In the genomic region with DNA sequence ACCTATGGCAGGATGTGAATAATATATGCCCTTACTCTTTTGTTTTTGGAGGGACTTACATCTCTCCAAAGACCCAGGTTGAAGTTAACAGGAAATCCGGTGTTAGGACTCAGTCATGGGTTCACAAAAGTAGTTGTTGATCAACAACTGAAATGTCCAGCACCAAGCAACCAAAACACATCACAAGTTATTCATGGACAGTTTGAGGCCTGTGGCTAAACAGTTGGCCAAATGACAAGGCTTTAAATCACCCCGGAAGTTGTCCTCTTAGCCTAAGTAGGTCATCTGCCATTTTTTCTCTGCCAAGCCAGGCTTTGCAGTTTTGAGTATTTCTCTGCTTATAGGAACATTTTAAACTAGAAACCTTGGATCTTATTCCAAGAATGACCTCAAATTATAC, we compare ENCODE assay signal across 14 cellular contexts.
DNase-seq lines count a peak whose midpoint lies in the region; ATAC-seq and TF ChIP-seq lines count a peak whose summit lies in the region.
"Had no signal": no experiment of that assay in that cellular context is flagged by ENCODE, and none has a peak within 500 bp of the region (broad histone marks: within the 10 kb centered on the region; RNA-seq: fewer than 3 reads in every experiment).

No MANE protein-coding gene starts in this region.

- no peaks in the 10 kb centered on the region for H3K9me2 ChIP-seq in SK-N-SH

- no peak overlapping the region for H3K4me3 Mint-ChIP-seq in activated T-cell treated with anti-CD3 and anti-CD28 coated beads, Interleukin-2, amount 50 U/mL, for 24 hours
- H3K4me3 Mint-ChIP-seq in T-helper 17 cell, result no peak overlapping the region
- H3K4me3 Mint-ChIP-seq in stimulated activated memory B cell treated with anti-CD40 and anti-IgM and Interleukin-4, amounts not matched to agents 10 μg/mL and 1 μg/mL and 100 μg/mL, for 72 hours, result no peak overlapping the region

- H3K79me2 ChIP-seq in SK-N-SH (ENCODE audit: insufficient read depth), result no peaks in the 10 kb centered on the region

- no peaks in the 10 kb centered on the region for H3K27me3 Mint-ChIP-seq in activated T-cell treated with anti-CD3 and anti-CD28 coated beads, Interleukin-2, amount 50 U/mL, for 24 hours
- H3K27me3 Mint-ChIP-seq in T-helper 17 cell, result no peaks in the 10 kb centered on the region
- no peaks in the 10 kb centered on the region for H3K27me3 Mint-ChIP-seq in stimulated activated memory B cell treated with anti-CD40 and anti-IgM and Interleukin-4, amounts not matched to agents 10 μg/mL and 1 μg/mL and 100 μg/mL, for 72 hours

- H4K20me1 ChIP-seq in SK-N-SH (ENCODE audit: insufficient read depth), result no peaks in the 10 kb centered on the region

- no peak for TF ChIP-seq RAD21 in SK-N-SH (IDR thresholded peaks at IDR 0.05; ENCODE audit: low read length)

- H3K27ac ChIP-seq in SK-N-SH (ENCODE audit: low read depth in 2 of 2, low read length in 1 of 2), result no peak overlapping the region
- H3K27ac ChIP-seq: KMS-11, tibial artery had no signal

- no peaks in the 10 kb centered on the region for H3F3A ChIP-seq in SK-N-SH (replicated peaks; ENCODE audit: insufficient read depth)

- H3K4me1 Mint-ChIP-seq in activated T-cell treated with anti-CD3 and anti-CD28 coated beads, Interleukin-2, amount 50 U/mL, for 24 hours (ENCODE audit: low read depth), result peaks cover 37% of the 10 kb centered on the region
- H3K4me1 Mint-ChIP-seq in T-helper 17 cell, result peaks cover 32% of the 10 kb centered on the region
- H3K4me1 Mint-ChIP-seq in stimulated activated memory B cell treated with anti-CD40 and anti-IgM and Interleukin-4, amounts not matched to agents 10 μg/mL and 1 μg/mL and 100 μg/mL, for 72 hours, result peaks cover 46% of the 10 kb centered on the region

- H3K27ac Mint-ChIP-seq in activated T-cell treated with anti-CD3 and anti-CD28 coated beads, Interleukin-2, amount 50 U/mL, for 24 hours, result peak overlapping the region; percentile 83
- H3K27ac Mint-ChIP-seq in T-helper 17 cell, result peak overlapping the region; percentile 87
- peak overlapping the region; percentile 87 for H3K27ac Mint-ChIP-seq in stimulated activated memory B cell treated with anti-CD40 and anti-IgM and Interleukin-4, amounts not matched to agents 10 μg/mL and 1 μg/mL and 100 μg/mL, for 72 hours

- POLR2A ChIA-PET in SK-N-SH (lab: Yijun Ruan, JAX), result no interaction called here

- H3K36me3 Mint-ChIP-seq in activated T-cell treated with anti-CD3 and anti-CD28 coated beads, Interleukin-2, amount 50 U/mL, for 24 hours (ENCODE audit: low read depth), result peaks cover 53% of the 10 kb centered on the region
- no peaks in the 10 kb centered on the region for H3K36me3 Mint-ChIP-seq in T-helper 17 cell (ENCODE audit: low read depth)
- peaks cover 2% of the 10 kb centered on the region for H3K36me3 Mint-ChIP-seq in stimulated activated memory B cell treated with anti-CD40 and anti-IgM and Interleukin-4, amounts not matched to agents 10 μg/mL and 1 μg/mL and 100 μg/mL, for 72 hours

- ATAC-seq in T-helper 17 cell, result peak; percentile 13
- ATAC-seq in stimulated activated memory B cell treated with anti-CD40 and anti-IgM and Interleukin-4, amounts not matched to agents 10 μg/mL and 1 μg/mL and 100 μg/mL, for 72 hours, result no peak
- ATAC-seq in HG02870 (IDR thresholded peaks at IDR 0.05; ENCODE audit: unreplicated experiment), result no peak
- ATAC-seq: sciatic nerve had no signal

- no peak overlapping the region for H3K9ac ChIP-seq in SK-N-SH
- H3K9ac ChIP-seq: KMS-11 had no signal

- H3K4me2 ChIP-seq in SK-N-SH, result no peak overlapping the region
- H3K4me2 ChIP-seq: KMS-11 had no signal

- H2AFZ ChIP-seq in SK-N-SH (ENCODE audit: low read depth), result no peak overlapping the region

- no peak for TF ChIP-seq CTCF in SK-N-SH (IDR thresholded peaks at IDR 0.05)

- H3K4me1 ChIP-seq in SK-N-SH (ENCODE audit: control insufficient read depth in 1 of 2, insufficient read depth in 2 of 2, low read depth in 1 of 2, low read length in 1 of 2), result no peaks in the 10 kb centered on the region; a peak in 1 of 4 replicates
- H3K4me1 ChIP-seq: tibial artery had no signal

- H3K36me3 ChIP-seq in SK-N-SH (replicated peaks in 1 of 2; ENCODE audit: control insufficient read depth in 1 of 2, insufficient read depth in 2 of 2, low read length in 1 of 2), result peaks cover 0 to 10% of the 10 kb centered on the region in 2 experiments

- TF ChIP-seq EP300 in SK-N-SH (IDR thresholded peaks at IDR 0.05; ENCODE audit: borderline replicate concordance in 1 of 2, low read depth in 1 of 2, low read length in 1 of 2), result no peak

- CTCF ChIA-PET in SK-N-SH (lab: Yijun Ruan, JAX), result interaction anchor here (1.1 to 1.6 kb wide), 3 partner anchors 13 to 112 kb away, joined by 4 to 6 read pairs (median 4); no protein-coding TSS in a partner anchor

- no peak overlapping the region for H3K4me3 ChIP-seq in SK-N-SH (ENCODE audit: low read depth in 2 of 2, low read length in 1 of 2)
- H3K4me3 ChIP-seq: tibial artery had no signal

- 69% methylated on average over 2 of the region's 2 CpGs for WGBS in SK-N-SH (ENCODE audit: low lambda C conversion rate)

- no peaks in the 10 kb centered on the region for H3K9me3 ChIP-seq in T-helper 17 cell (ENCODE audit: control insufficient read depth, low read length, poor library complexity, severe bottlenecking)
- H3K9me3 ChIP-seq in SK-N-SH, result no peaks in the 10 kb centered on the region
- H3K9me3 ChIP-seq: tibial artery had no signal

- H3K27me3 ChIP-seq in SK-N-SH (ENCODE audit: insufficient read depth), result no peaks in the 10 kb centered on the region
- H3K27me3 ChIP-seq: tibial artery had no signal

- no peaks in the 10 kb centered on the region for H3K9me3 Mint-ChIP-seq in activated T-cell treated with anti-CD3 and anti-CD28 coated beads, Interleukin-2, amount 50 U/mL, for 24 hours
- H3K9me3 Mint-ChIP-seq in stimulated activated memory B cell treated with anti-CD40 and anti-IgM and Interleukin-4, amounts not matched to agents 10 μg/mL and 1 μg/mL and 100 μg/mL, for 72 hours, result no peaks in the 10 kb centered on the region

- no peak for DNase-seq in activated T-cell treated with anti-CD3 and anti-CD28 coated beads, Interleukin-2, amount 50 U/mL, for 24 hours
- no peak for DNase-seq in activated T-cell treated with anti-CD3 and anti-CD28 coated beads, Interleukin-2, amount 50 U/mL, for 1 hour
- DNase-seq in T-helper 17 cell (no peak), fibroblast of gingiva (ENCODE audit: low read depth) (peak; percentile 31), NCI-H2029 (lab: John Stamatoyannopoulos, UW) (no peak), SK-N-SH (no peak)
- DNase-seq: caudate nucleus, EL, NCI-H2081, tibial artery had no signal

TF ChIP-seq in SK-N-SH, 30 proteins besides CTCF, POLR2A, EP300 and RAD21:
- no peak for TF ChIP-seq GABPA (IDR thresholded peaks at IDR 0.05; ENCODE audit: low read depth)
- TF ChIP-seq SIN3A (IDR thresholded peaks at IDR 0.05; ENCODE audit: borderline replicate concordance, low read depth, low read length), result no peak
- TF ChIP-seq TAF1 (IDR thresholded peaks at IDR 0.05; ENCODE audit: borderline replicate concordance, low read depth, low read length), result no peak
- no peak for TF ChIP-seq GATA2 (CRISPR knock-in tag; IDR thresholded peaks at IDR 0.05)
- TF ChIP-seq, protein P1, sequence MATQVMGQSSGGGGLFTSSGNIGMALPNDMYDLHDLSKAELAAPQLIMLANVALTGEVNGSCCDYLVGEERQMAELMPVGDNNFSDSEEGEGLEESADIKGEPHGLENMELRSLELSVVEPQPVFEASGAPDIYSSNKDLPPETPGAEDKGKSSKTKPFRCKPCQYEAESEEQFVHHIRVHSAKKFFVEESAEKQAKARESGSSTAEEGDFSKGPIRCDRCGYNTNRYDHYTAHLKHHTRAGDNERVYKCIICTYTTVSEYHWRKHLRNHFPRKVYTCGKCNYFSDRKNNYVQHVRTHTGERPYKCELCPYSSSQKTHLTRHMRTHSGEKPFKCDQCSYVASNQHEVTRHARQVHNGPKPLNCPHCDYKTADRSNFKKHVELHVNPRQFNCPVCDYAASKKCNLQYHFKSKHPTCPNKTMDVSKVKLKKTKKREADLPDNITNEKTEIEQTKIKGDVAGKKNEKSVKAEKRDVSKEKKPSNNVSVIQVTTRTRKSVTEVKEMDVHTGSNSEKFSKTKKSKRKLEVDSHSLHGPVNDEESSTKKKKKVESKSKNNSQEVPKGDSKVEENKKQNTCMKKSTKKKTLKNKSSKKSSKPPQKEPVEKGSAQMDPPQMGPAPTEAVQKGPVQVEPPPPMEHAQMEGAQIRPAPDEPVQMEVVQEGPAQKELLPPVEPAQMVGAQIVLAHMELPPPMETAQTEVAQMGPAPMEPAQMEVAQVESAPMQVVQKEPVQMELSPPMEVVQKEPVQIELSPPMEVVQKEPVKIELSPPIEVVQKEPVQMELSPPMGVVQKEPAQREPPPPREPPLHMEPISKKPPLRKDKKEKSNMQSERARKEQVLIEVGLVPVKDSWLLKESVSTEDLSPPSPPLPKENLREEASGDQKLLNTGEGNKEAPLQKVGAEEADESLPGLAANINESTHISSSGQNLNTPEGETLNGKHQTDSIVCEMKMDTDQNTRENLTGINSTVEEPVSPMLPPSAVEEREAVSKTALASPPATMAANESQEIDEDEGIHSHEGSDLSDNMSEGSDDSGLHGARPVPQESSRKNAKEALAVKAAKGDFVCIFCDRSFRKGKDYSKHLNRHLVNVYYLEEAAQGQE (IDR thresholded peaks at IDR 0.05; ENCODE audit: low read depth, low read length), result no peak
- no peak for TF ChIP-seq JUND (IDR thresholded peaks at IDR 0.05)
- no peak for TF ChIP-seq NFIC (IDR thresholded peaks at IDR 0.05; ENCODE audit: borderline replicate concordance)
TF ChIP-seq in SK-N-SH: peak in this region for 0.
